ENCODE assay signal across 17 cellular contexts in genomic region chr9:37914154-37914551, GRCh38. TPM values are rescaled to one million over a fixed set of nuclear protein-coding genes. Genes with fewer than 3 reads are reported as not detected.
DNase-seq lines count a peak whose midpoint lies in the region; ATAC-seq and TF ChIP-seq lines count a peak whose summit lies in the region.
"Had no signal": no experiment of that assay in that cellular context is flagged by ENCODE, and none has a peak within 500 bp of the region (broad histone marks: within the 10 kb centered on the region; RNA-seq: fewer than 3 reads in every experiment).

No MANE protein-coding gene starts in this region.

- H3K27ac ChIP-seq in right cardiac atrium (ENCODE audit: low read length) (no peak overlapping the region), dorsolateral prefrontal cortex (peak overlapping the region in 37 of 59 donors; percentile 6 to 83 (median 52)), upper lobe of right lung (no peak overlapping the region)
- H3K27ac ChIP-seq: esophagus muscularis mucosa, foreskin keratinocyte, ovary, SJCRH30, thoracic aorta, uterus had no signal

- no peaks in the 10 kb centered on the region for H3K27me3 ChIP-seq in right cardiac atrium (ENCODE audit: control insufficient read depth, insufficient read depth)
- H3K27me3 ChIP-seq in dorsolateral prefrontal cortex, result no peaks in the 10 kb centered on the region
- no peaks in the 10 kb centered on the region for H3K27me3 ChIP-seq in upper lobe of right lung
- H3K27me3 ChIP-seq: esophagus muscularis mucosa, foreskin keratinocyte, heart left ventricle, ovary, SJCRH30, uterus had no signal

- no peaks in the 10 kb centered on the region for H3K4me1 ChIP-seq in right cardiac atrium (ENCODE audit: control insufficient read depth, insufficient read depth, low read length)
- H3K4me1 ChIP-seq in upper lobe of right lung, result peaks cover 18% of the 10 kb centered on the region
- H3K4me1 ChIP-seq: foreskin keratinocyte, uterus had no signal

- H3K9me3 ChIP-seq in right cardiac atrium (ENCODE audit: control insufficient read depth, low read length), result no peaks in the 10 kb centered on the region
- H3K9me3 ChIP-seq in upper lobe of right lung, result no peaks in the 10 kb centered on the region
- H3K9me3 ChIP-seq: esophagus muscularis mucosa, heart left ventricle, ovary, SJCRH30, thoracic aorta, uterus had no signal

- ATAC-seq in Right ventricle myocardium inferior, result no peak
- ATAC-seq in right cardiac atrium, result no peak
- no peak for ATAC-seq in upper lobe of right lung
- ATAC-seq in GM21390 (IDR thresholded peaks at IDR 0.05; ENCODE audit: unreplicated experiment), result no peak

- intact Hi-C loops in Right ventricle myocardium inferior (cut with DNase I) (loop anchor here (2.0 to 10.0 kb wide), 3 partner anchors 173 to 481 kb away; partner anchors contain the start of gene ALDH1B1), right cardiac atrium (cut with DNase I) (loop anchor here in 3 of 4 donors (5.0 to 10.0 kb wide), 8 partner anchors 153 to 451 kb away; partner anchors contain the start of gene SHB (in 1 of the 3)), dorsolateral prefrontal cortex (cut with DNase I) (loop anchor here (2.0 to 5.0 kb wide), 3 partner anchors 83 to 448 kb away; partner anchors contain the start of gene SHB (in 2 of the 2)), upper lobe of right lung (cut with DNase I) (loop anchor here (5.0 to 10.0 kb wide), 2 partner anchors 173 to 451 kb away; no protein-coding TSS in a partner anchor)

- no peak for TF ChIP-seq CTCF in dorsolateral prefrontal cortex (IDR thresholded peaks at IDR 0.05 in 54 of 56, conservative IDR thresholded peaks at IDR 0.05 in 2 of 56; ENCODE audit: low read depth in 1 of 56, partially characterized antibody in 56 of 56)
- TF ChIP-seq CTCF in upper lobe of right lung (IDR thresholded peaks at IDR 0.05), result no peak

- DNase-seq in Right ventricle myocardium inferior (ENCODE audit: missing footprints) (peak; percentile 57), right cardiac atrium (no peak), dorsolateral prefrontal cortex (peak in 2 of 10 donors; percentile 17 to 22), mesenteric fat pad (ENCODE audit: low spot score) (peak; percentile 71), upper lobe of right lung (peak; percentile 50), RKO (ENCODE audit: low spot score) (no peak), NCI-H146 treated with DMSO at 0.1 percent for 48 hours (lab: John Stamatoyannopoulos, UW; ENCODE audit: unreplicated experiment) (no peak)

- no peak overlapping the region for H3K4me3 ChIP-seq in right cardiac atrium (ENCODE audit: low read length)
- peak overlapping the region in 1 of 59 donors; percentile 24 for H3K4me3 ChIP-seq in dorsolateral prefrontal cortex
- no peak overlapping the region for H3K4me3 ChIP-seq in upper lobe of right lung
- H3K4me3 ChIP-seq: esophagus muscularis mucosa, GM23338, heart left ventricle, ovary, SJCRH30, smooth muscle cell, thoracic aorta, uterus had no signal

- no peaks in the 10 kb centered on the region for H3K36me3 ChIP-seq in upper lobe of right lung
- H3K36me3 ChIP-seq: ovary, SJCRH30, uterus had no signal

- 74% methylated on average over 8 of the region's 8 CpGs for WGBS in right cardiac atrium

RNA-seq across cellular contexts. Expression of gene SLC25A51, which starts 10.2 kb away (rescaled TPM):
- total RNA-seq in Right ventricle myocardium inferior (22.0 TPM), right cardiac atrium (10 to 100 TPM; 21.1 to 29.4 (median 25.9) TPM), dorsolateral prefrontal cortex (10 to 100 TPM; 21.6 to 40.8 (median 32.4) TPM), mesenteric fat pad (59.2 TPM), upper lobe of right lung (24.5 TPM)
- 13.1 TPM for polyA plus RNA-seq in right cardiac atrium

Comparison
In these comparisons a context has a peak if more than half of its experiments do, and no peak if none do; other contexts are left out.
1. DNase-seq: peak in Right ventricle myocardium inferior (single experiment), mesenteric fat pad (single experiment) and upper lobe of right lung (single experiment); none in right cardiac atrium (0 of 3), RKO (single experiment) and NCI-H146 treated with DMSO at 0.1 percent for 48 hours (single experiment).
2. H3K27ac ChIP-seq: peak in dorsolateral prefrontal cortex (37 of 59); none in right cardiac atrium (single experiment) and upper lobe of right lung (single experiment).